ENCODE assay signal across 1 cellular context in genomic region chr11:34358258-34358665, GRCh38.
TF ChIP-seq lines count a peak whose summit lies in the region.

No MANE protein-coding gene starts in this region.

TF ChIP-seq in GM23338, 12 proteins besides CTCF, POLR2A, EP300 and RAD21 (continued from another document):
- TF ChIP-seq ZNF462 (CRISPR knock-in tag; IDR thresholded peaks at IDR 0.05), result no peak
- TF ChIP-seq JUNB (IDR thresholded peaks at IDR 0.05; ENCODE audit: unreplicated experiment), result no peak
- no peak for TF ChIP-seq ETS1 (IDR thresholded peaks at IDR 0.05)
- no peak for TF ChIP-seq NANOG (IDR thresholded peaks at IDR 0.05; ENCODE audit: borderline replicate concordance)
- no peak for TF ChIP-seq EZH2 (IDR thresholded peaks at IDR 0.05; ENCODE audit: low read depth, unreplicated experiment)
- TF ChIP-seq CREB1 (CRISPR knock-in tag; IDR thresholded peaks at IDR 0.05; ENCODE audit: low read depth), result no peak
- no peak for TF ChIP-seq EZH2phosphoT487 (IDR thresholded peaks at IDR 0.05; ENCODE audit: unreplicated experiment)
- no peak for TF ChIP-seq STAT1 (IDR thresholded peaks at IDR 0.05; ENCODE audit: unreplicated experiment)
- no peak for TF ChIP-seq ZNF331 (CRISPR knock-in tag; IDR thresholded peaks at IDR 0.05; ENCODE audit: low read depth)
- no peak for TF ChIP-seq REST (IDR thresholded peaks at IDR 0.05; ENCODE audit: unreplicated experiment)
- no peak for TF ChIP-seq ZNF114 (CRISPR knock-in tag; IDR thresholded peaks at IDR 0.05)
